Comparison of ENCODE assay signal across 7 cellular contexts in the genomic region with DNA sequence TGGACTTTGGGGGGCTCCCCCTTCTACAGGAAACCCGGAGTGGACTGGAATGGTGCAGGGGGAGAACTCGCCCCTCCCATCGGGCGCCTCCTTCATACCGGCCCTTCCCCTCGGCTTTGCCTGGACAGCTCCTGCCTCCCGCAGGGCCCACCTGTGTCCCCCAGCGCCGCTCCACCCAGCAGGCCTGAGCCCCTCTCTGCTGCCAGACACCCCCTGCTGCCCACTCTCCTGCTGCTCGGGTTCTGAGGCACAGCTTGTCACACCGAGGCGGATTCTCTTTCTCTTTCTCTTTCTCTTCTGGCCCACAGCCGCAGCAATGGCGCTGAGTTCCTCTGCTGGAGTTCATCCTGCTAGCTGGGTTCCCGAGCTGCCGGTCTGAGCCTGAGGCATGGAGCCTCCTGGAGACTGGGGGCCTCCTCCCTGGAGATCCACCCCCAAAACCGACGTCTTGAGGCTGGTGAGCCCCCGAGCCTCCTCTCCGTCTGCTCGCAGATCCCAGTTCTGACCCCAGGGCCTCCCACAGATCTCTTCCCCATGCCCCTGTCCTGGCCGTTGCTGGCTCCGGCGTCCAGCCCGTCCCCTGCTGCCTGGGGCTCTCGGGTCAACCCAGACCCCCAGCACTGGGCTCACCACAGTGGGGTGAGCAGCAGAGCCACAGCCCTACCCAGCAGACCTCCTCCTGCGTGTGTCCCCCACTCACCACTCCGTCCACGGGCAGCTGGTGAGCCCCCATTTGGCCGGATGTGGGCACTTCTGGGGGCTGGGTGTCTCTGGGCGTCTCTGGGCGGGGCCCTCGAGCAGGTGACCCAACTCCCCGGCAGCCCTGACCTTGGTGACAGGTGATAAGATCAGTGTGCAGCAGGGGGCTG. TPM values are rescaled to one million over a fixed set of nuclear protein-coding genes. Genes with fewer than 3 reads are reported as not detected.
DNase-seq lines count a peak whose midpoint lies in the region; ATAC-seq, FAIRE-seq and TF ChIP-seq lines count a peak whose summit lies in the region.

A gene (plus strand): TSS at position 95 of the 869 bp plus-strand sequence. CDS start 294 bp downstream, at position 389.

- FAIRE-seq in GM18507 (lab: Jason Lieb, UNC): peak; percentile 95

- no peaks in the 10 kb centered on the region for H3F3A ChIP-seq in SK-N-SH (replicated peaks; ENCODE audit: insufficient read depth)

- no peaks in the 10 kb centered on the region for H3K36me3 ChIP-seq in SK-N-SH (replicated peaks in 1 of 2; ENCODE audit: control insufficient read depth in 1 of 2, insufficient read depth in 2 of 2, low read length in 1 of 2)
- H3K36me3 ChIP-seq in adipocyte (ENCODE audit: control insufficient read depth, insufficient read depth, low read length, severe bottlenecking): no peaks in the 10 kb centered on the region

- TF ChIP-seq CTCF in SK-N-SH (IDR thresholded peaks at IDR 0.05): no peak

- no peak within 1 kb of the TSS for H3K9ac ChIP-seq in SK-N-SH
- peak within 1 kb of the TSS; percentile 95 for H3K9ac ChIP-seq in adipocyte (ENCODE audit: low read length)

- CTCF ChIA-PET in SK-N-SH (lab: Yijun Ruan, JAX): interaction anchor here (1.6 to 3.3 kb wide), 4 partner anchors 9 to 230 kb away, joined by 6 to 16 read pairs (median 12); no protein-coding TSS in a partner anchor

- peak; percentile 46 for ATAC-seq in HG03025 (IDR thresholded peaks at IDR 0.05; ENCODE audit: low FRiP score, unreplicated experiment)

- no peaks in the 10 kb centered on the region for H3K27me3 ChIP-seq in SK-N-SH (ENCODE audit: insufficient read depth)
- no peaks in the 10 kb centered on the region for H3K27me3 ChIP-seq in adipocyte (replicated peaks; ENCODE audit: control insufficient read depth, insufficient read depth, low read length)

- DNase-seq in GM18507 (ENCODE audit: extremely low spot score, insufficient read length, low read depth): no peak
- no peak for DNase-seq in SK-N-SH
- DNase-seq in adipocyte (ENCODE audit: low read depth): peak; percentile 56
- DNase-seq in hepatic stellate cell (ENCODE audit: low spot score): peak; percentile 88
- DNase-seq in stimulated activated CD4-positive, alpha-beta T cell treated with anti-CD3 and anti-CD28 coated beads, Interleukin-15, amount 100 ng/mL, for 48 hours (ENCODE audit: low read depth in 2 of 2): peak; percentile 57 to 64
- no peak for DNase-seq in A172 (ENCODE audit: low spot score)

- H3K4me1 ChIP-seq in SK-N-SH (ENCODE audit: control insufficient read depth in 1 of 2, insufficient read depth in 2 of 2, low read depth in 1 of 2, low read length in 1 of 2): peaks cover 0 to 4% of the 10 kb centered on the region in 2 experiments; a peak in 1 of 4 replicates
- peaks cover 8% of the 10 kb centered on the region for H3K4me1 ChIP-seq in adipocyte (ENCODE audit: control insufficient read depth, insufficient read depth, low read length)

- POLR2A ChIA-PET in SK-N-SH (lab: Yijun Ruan, JAX): no interaction called here

- no peak for TF ChIP-seq EP300 in SK-N-SH (IDR thresholded peaks at IDR 0.05; ENCODE audit: borderline replicate concordance in 1 of 2, low read depth in 1 of 2, low read length in 1 of 2)

- no peak within 1 kb of the TSS; the same call in 1 of the 2 replicates for H2AFZ ChIP-seq in SK-N-SH (ENCODE audit: low read depth)

- TF ChIP-seq RAD21 in SK-N-SH (IDR thresholded peaks at IDR 0.05; ENCODE audit: low read length): no peak

- peak within 1 kb of the TSS; percentile 44; the same call in 1 of the 2 replicates for H3K4me2 ChIP-seq in SK-N-SH

- H3K9me2 ChIP-seq in SK-N-SH: no peaks in the 10 kb centered on the region

- no peaks in the 10 kb centered on the region for H3K79me2 ChIP-seq in SK-N-SH (ENCODE audit: insufficient read depth)

- WGBS in SK-N-SH (ENCODE audit: low lambda C conversion rate): 50% methylated on average over 13 of the region's 34 CpGs

- H3K4me3 ChIP-seq in SK-N-SH (ENCODE audit: low read depth in 2 of 2, low read length in 1 of 2) (no peak within 1 kb of the TSS), adipocyte (ENCODE audit: low read length) (peak within 1 kb of the TSS; percentile 93)

- H3K9me3 ChIP-seq in SK-N-SH (no peaks in the 10 kb centered on the region), adipocyte (ENCODE audit: control insufficient read depth, low read length) (no peaks in the 10 kb centered on the region)

- H4K20me1 ChIP-seq in SK-N-SH (ENCODE audit: insufficient read depth): no peaks in the 10 kb centered on the region

- H3K27ac ChIP-seq in SK-N-SH (ENCODE audit: low read depth in 2 of 2, low read length in 1 of 2): no peak within 1 kb of the TSS

TF ChIP-seq in SK-N-SH, 30 proteins besides CTCF, POLR2A, EP300 and RAD21:
- TF ChIP-seq, protein P1, sequence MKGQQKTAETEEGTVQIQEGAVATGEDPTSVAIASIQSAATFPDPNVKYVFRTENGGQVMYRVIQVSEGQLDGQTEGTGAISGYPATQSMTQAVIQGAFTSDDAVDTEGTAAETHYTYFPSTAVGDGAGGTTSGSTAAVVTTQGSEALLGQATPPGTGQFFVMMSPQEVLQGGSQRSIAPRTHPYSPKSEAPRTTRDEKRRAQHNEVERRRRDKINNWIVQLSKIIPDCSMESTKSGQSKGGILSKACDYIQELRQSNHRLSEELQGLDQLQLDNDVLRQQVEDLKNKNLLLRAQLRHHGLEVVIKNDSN (IDR thresholded peaks at IDR 0.05; ENCODE audit: borderline replicate concordance, low read depth): no peak
- TF ChIP-seq, protein P2, sequence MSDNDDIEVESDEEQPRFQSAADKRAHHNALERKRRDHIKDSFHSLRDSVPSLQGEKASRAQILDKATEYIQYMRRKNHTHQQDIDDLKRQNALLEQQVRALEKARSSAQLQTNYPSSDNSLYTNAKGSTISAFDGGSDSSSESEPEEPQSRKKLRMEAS (IDR thresholded peaks at IDR 0.05; ENCODE audit: low read depth): no peak
- no peak for TF ChIP-seq EZH2phosphoT487 (IDR thresholded peaks at IDR 0.05; ENCODE audit: borderline replicate concordance, low read depth)
- no peak for TF ChIP-seq MXI1 (IDR thresholded peaks at IDR 0.05; ENCODE audit: low read depth, low read length)
- TF ChIP-seq, protein P3, sequence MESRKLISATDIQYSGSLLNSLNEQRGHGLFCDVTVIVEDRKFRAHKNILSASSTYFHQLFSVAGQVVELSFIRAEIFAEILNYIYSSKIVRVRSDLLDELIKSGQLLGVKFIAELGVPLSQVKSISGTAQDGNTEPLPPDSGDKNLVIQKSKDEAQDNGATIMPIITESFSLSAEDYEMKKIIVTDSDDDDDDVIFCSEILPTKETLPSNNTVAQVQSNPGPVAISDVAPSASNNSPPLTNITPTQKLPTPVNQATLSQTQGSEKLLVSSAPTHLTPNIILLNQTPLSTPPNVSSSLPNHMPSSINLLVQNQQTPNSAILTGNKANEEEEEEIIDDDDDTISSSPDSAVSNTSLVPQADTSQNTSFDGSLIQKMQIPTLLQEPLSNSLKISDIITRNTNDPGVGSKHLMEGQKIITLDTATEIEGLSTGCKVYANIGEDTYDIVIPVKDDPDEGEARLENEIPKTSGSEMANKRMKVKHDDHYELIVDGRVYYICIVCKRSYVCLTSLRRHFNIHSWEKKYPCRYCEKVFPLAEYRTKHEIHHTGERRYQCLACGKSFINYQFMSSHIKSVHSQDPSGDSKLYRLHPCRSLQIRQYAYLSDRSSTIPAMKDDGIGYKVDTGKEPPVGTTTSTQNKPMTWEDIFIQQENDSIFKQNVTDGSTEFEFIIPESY (IDR thresholded peaks at IDR 0.05; ENCODE audit: borderline replicate concordance, low read depth): no peak
- no peak for TF ChIP-seq GABPA (IDR thresholded peaks at IDR 0.05; ENCODE audit: low read depth)
- TF ChIP-seq FOXM1 (IDR thresholded peaks at IDR 0.05; ENCODE audit: low read depth): no peak
- no peak for TF ChIP-seq RCOR1 (IDR thresholded peaks at IDR 0.05; ENCODE audit: low read length)
- TF ChIP-seq CHD2 (IDR thresholded peaks at IDR 0.05; ENCODE audit: low read length, partially characterized antibody): no peak
- TF ChIP-seq MEF2A (IDR thresholded peaks at IDR 0.05; ENCODE audit: borderline replicate concordance, low read depth): no peak
- TF ChIP-seq FOXJ3 (CRISPR knock-in tag; IDR thresholded peaks at IDR 0.05): no peak
- no peak for TF ChIP-seq RXRA (IDR thresholded peaks at IDR 0.05; ENCODE audit: borderline replicate concordance, low read depth)
- TF ChIP-seq NFIC (IDR thresholded peaks at IDR 0.05; ENCODE audit: borderline replicate concordance): no peak
- no peak for TF ChIP-seq TAF1 (IDR thresholded peaks at IDR 0.05; ENCODE audit: borderline replicate concordance, low read depth, low read length)

RNA-seq across cellular contexts. Expression of the gene that starts here (rescaled TPM):
- polyA plus RNA-seq in SK-N-SH (2012; rRNA removed): 0.19 and 0.28 TPM in 2 replicates
- 0.03 and 0.08 TPM in 2 replicates for polyA plus RNA-seq in SK-N-SH (2012; cell fraction: cytosol; rRNA removed)
- polyA plus RNA-seq in SK-N-SH (2012; cell fraction: nucleus; rRNA removed): 0.61 and 0.96 TPM in 2 replicates
- total RNA-seq in A172 (2014; rRNA removed; shearing (Covaris generic)): 0.05 and 0.10 TPM in 2 replicates

Comparison
In these comparisons a context has a peak if more than half of its experiments do, and no peak if none do; other contexts are left out.
1. DNase-seq: peak in adipocyte (single experiment), hepatic stellate cell (single experiment) and stimulated activated CD4-positive, alpha-beta T cell treated with anti-CD3 and anti-CD28 coated beads, Interleukin-15, amount 100 ng/mL, for 48 hours (2 of 2); none in GM18507 (single experiment), SK-N-SH (single experiment) and A172 (single experiment).